14 cellular contexts compared by ENCODE assay signal in the genomic region with DNA sequence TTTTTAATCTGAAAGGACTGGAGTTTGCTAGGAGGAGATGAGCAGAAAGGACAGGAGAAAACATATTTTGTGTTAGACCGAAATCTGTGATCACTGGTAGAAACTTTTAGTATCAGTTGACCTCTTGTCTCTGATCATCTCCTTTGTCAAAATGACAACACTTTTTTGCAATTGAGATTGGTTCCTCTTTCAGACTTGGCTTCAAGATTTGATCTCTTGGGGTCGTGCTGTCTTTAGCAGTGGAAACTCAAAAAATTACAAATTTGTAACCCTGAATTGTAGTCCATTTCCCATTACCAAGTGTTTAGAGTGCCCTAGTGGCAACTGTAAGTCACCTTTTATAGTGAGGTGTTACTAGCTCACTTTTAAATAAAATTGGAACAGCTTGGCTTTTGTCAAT.
DNase-seq lines count a peak whose midpoint lies in the region; ATAC-seq and TF ChIP-seq lines count a peak whose summit lies in the region.
"Had no signal": no experiment of that assay in that cellular context is flagged by ENCODE, and none has a peak within 500 bp of the region (broad histone marks: within the 10 kb centered on the region; RNA-seq: fewer than 3 reads in every experiment).

No MANE protein-coding gene starts in this region.

- H3K4me2 ChIP-seq in OCI-LY1 (ENCODE audit: low read length) = peak overlapping the region; percentile 24
- H3K4me2 ChIP-seq in MM.1S (ENCODE audit: low read depth, low read length) = no peak overlapping the region

- no peaks in the 10 kb centered on the region for H3K9me3 Mint-ChIP-seq in dendritic cell treated with granulocyte-macrophage colony-stimulating factor and Interleukin-4, amounts not matched to agents 40 ng/mL and 50 ng/mL, for 4 days
- H3K9me3 Mint-ChIP-seq: endodermal cell, WTC11 had no signal

- peaks cover 74% of the 10 kb centered on the region for H3K36me3 Mint-ChIP-seq in dendritic cell treated with granulocyte-macrophage colony-stimulating factor and Interleukin-4, amounts not matched to agents 40 ng/mL and 50 ng/mL, for 4 days (ENCODE audit: low read depth)

- TF ChIP-seq CTCF in right atrium auricular region (IDR thresholded peaks at IDR 0.05) (no peak), heart left ventricle (IDR thresholded peaks at IDR 0.05) (no peak), OCI-LY1 (IDR thresholded peaks at IDR 0.05; ENCODE audit: low read length) (peak; percentile 36; the same call in 1 of the 2 replicates), MM.1S (IDR thresholded peaks at IDR 0.05; ENCODE audit: low read length) (no peak), sigmoid colon (IDR thresholded peaks at IDR 0.05) (no peak)

- no peaks in the 10 kb centered on the region for H3K9me3 ChIP-seq in right atrium auricular region
- H3K9me3 ChIP-seq in heart left ventricle = no peaks in the 10 kb centered on the region
- no peaks in the 10 kb centered on the region for H3K9me3 ChIP-seq in OCI-LY1 (ENCODE audit: low read length)
- no peaks in the 10 kb centered on the region for H3K9me3 ChIP-seq in MM.1S (replicated peaks; ENCODE audit: insufficient read depth, low read length)
- no peaks in the 10 kb centered on the region for H3K9me3 ChIP-seq in sigmoid colon
- H3K9me3 ChIP-seq: SJCRH30 had no signal

- no peaks in the 10 kb centered on the region for H4K20me1 ChIP-seq in OCI-LY1 (ENCODE audit: insufficient read depth, low read length)
- H4K20me1 ChIP-seq in MM.1S (ENCODE audit: insufficient read depth, low read length) = no peaks in the 10 kb centered on the region

- H3K27me3 Mint-ChIP-seq in dendritic cell treated with granulocyte-macrophage colony-stimulating factor and Interleukin-4, amounts not matched to agents 40 ng/mL and 50 ng/mL, for 4 days = no peaks in the 10 kb centered on the region
- H3K27me3 Mint-ChIP-seq: progenitor cell of endocrine pancreas had no signal

- DNase-seq in right atrium auricular region (ENCODE audit: low spot score) = no peak
- DNase-seq in heart left ventricle = no peak
- no peak for DNase-seq in MM.1S
- no peak for DNase-seq in sigmoid colon
- DNase-seq in NCI-H69 (lab: John Stamatoyannopoulos, UW) = no peak
- DNase-seq: endodermal cell, foreskin melanocyte, NCI-H187, SJCRH30 had no signal

- H3K4me1 Mint-ChIP-seq in dendritic cell treated with granulocyte-macrophage colony-stimulating factor and Interleukin-4, amounts not matched to agents 40 ng/mL and 50 ng/mL, for 4 days (ENCODE audit: low read depth) = peaks cover 35% of the 10 kb centered on the region

- H3K27ac ChIP-seq in right atrium auricular region (peak overlapping the region; percentile 1 to 40), heart left ventricle (peak overlapping the region in 6 of 12 donors; percentile 17 to 86 (median 37)), OCI-LY1 (ENCODE audit: low read depth, low read length, poor library complexity, severe bottlenecking) (peak overlapping the region; percentile 96), MM.1S (ENCODE audit: low read length) (no peak overlapping the region), sigmoid colon (peak overlapping the region in 1 of 4 donors; percentile 53)
- H3K27ac ChIP-seq: C4-2B, SJCRH30 had no signal

- no peak for TF ChIP-seq POLR2A in heart left ventricle (IDR thresholded peaks at IDR 0.05)
- no peak for TF ChIP-seq POLR2A in sigmoid colon (IDR thresholded peaks at IDR 0.05)

- H3K4me1 ChIP-seq in right atrium auricular region (peaks cover 0 to 59% of the 10 kb centered on the region in 2 donors), heart left ventricle (peaks cover 6 to 68% (median 47%) of the 10 kb centered on the region in 12 donors), OCI-LY1 (ENCODE audit: insufficient read depth, low read length, severe bottlenecking) (peaks cover 78% of the 10 kb centered on the region), MM.1S (ENCODE audit: low read length) (peaks cover 29% of the 10 kb centered on the region), sigmoid colon (peaks cover 0 to 28% (median 25%) of the 10 kb centered on the region in 4 donors)
- H3K4me1 ChIP-seq: SJCRH30 had no signal

- H3K36me3 ChIP-seq in right atrium auricular region = peaks cover 78% of the 10 kb centered on the region
- peaks cover 0 to 95% (median 78%) of the 10 kb centered on the region in 9 donors for H3K36me3 ChIP-seq in heart left ventricle
- peaks cover 24% of the 10 kb centered on the region; the same call in 1 of the 2 replicates for H3K36me3 ChIP-seq in OCI-LY1 (ENCODE audit: insufficient read depth, low read length)
- H3K36me3 ChIP-seq in MM.1S (replicated peaks; ENCODE audit: insufficient read depth, low read length) = no peaks in the 10 kb centered on the region
- peaks cover 3 to 56% (median 18%) of the 10 kb centered on the region in 4 donors for H3K36me3 ChIP-seq in sigmoid colon

- peak overlapping the region; percentile 46 for H3K27ac Mint-ChIP-seq in dendritic cell treated with granulocyte-macrophage colony-stimulating factor and Interleukin-4, amounts not matched to agents 40 ng/mL and 50 ng/mL, for 4 days
- H3K27ac Mint-ChIP-seq: endodermal cell, WTC11 had no signal

- no peak for ATAC-seq in heart left ventricle
- ATAC-seq: WTC11 had no signal

- H3F3A ChIP-seq in OCI-LY1 (ENCODE audit: insufficient read depth, low read length) = peaks cover 18% of the 10 kb centered on the region; the same call in 1 of the 2 replicates
- peaks cover 38% of the 10 kb centered on the region for H3F3A ChIP-seq in MM.1S (ENCODE audit: insufficient read depth, low read length)

- intact Hi-C loops in heart left ventricle (cut with DNase I) = loop anchor here in 1 of 10 donors (10.0 kb wide), 1 partner anchor 203 kb away; no protein-coding TSS in a partner anchor
- intact Hi-C loops in dendritic cell treated with granulocyte-macrophage colony-stimulating factor and Interleukin-4, amounts not matched to agents 40 ng/mL and 50 ng/mL, for 4 days (cut with micrococcal nuclease) = no loop called here
- intact Hi-C loops in sigmoid colon (cut with DNase I) = no loop called here

- no peak for TF ChIP-seq EP300 in sigmoid colon (IDR thresholded peaks at IDR 0.05)

- peaks cover 17% of the 10 kb centered on the region for H3K79me2 ChIP-seq in OCI-LY1 (ENCODE audit: insufficient read depth, low read length)
- peaks cover 21% of the 10 kb centered on the region for H3K79me2 ChIP-seq in MM.1S (ENCODE audit: low read length)

- WGBS in heart left ventricle, 4 donors = 89 to 94% (median 92%) methylated on average over 2 of the region's 2 CpGs
- 74 to 91% methylated on average over 2 of the region's 2 CpGs for WGBS in sigmoid colon, 2 donors

- no peak overlapping the region; the same call in 1 of the 2 replicates for H3K9ac ChIP-seq in OCI-LY1 (ENCODE audit: low read length)
- H3K9ac ChIP-seq in MM.1S (ENCODE audit: low read length) = no peak overlapping the region

- H3K9me2 ChIP-seq in OCI-LY1 (ENCODE audit: low read depth, low read length) (no peaks in the 10 kb centered on the region), MM.1S (replicated peaks; ENCODE audit: insufficient read depth, low read length) (no peaks in the 10 kb centered on the region)

- no peak overlapping the region for H3K4me3 Mint-ChIP-seq in dendritic cell treated with granulocyte-macrophage colony-stimulating factor and Interleukin-4, amounts not matched to agents 40 ng/mL and 50 ng/mL, for 4 days
- H3K4me3 Mint-ChIP-seq: endodermal cell, WTC11 had no signal

- H3K27me3 ChIP-seq in right atrium auricular region (no peaks in the 10 kb centered on the region), heart left ventricle (no peaks in the 10 kb centered on the region), OCI-LY1 (ENCODE audit: insufficient read depth, low read length) (no peaks in the 10 kb centered on the region), MM.1S (replicated peaks; ENCODE audit: insufficient read depth, low read length) (no peaks in the 10 kb centered on the region), sigmoid colon (no peaks in the 10 kb centered on the region)
- H3K27me3 ChIP-seq: SJCRH30 had no signal

- no peak overlapping the region for H3K4me3 ChIP-seq in right atrium auricular region
- H3K4me3 ChIP-seq in heart left ventricle = no peak overlapping the region
- H3K4me3 ChIP-seq in OCI-LY1 (ENCODE audit: low read depth, low read length, poor library complexity, severe bottlenecking) = no peak overlapping the region
- no peak overlapping the region for H3K4me3 ChIP-seq in MM.1S (ENCODE audit: low read length)
- no peak overlapping the region for H3K4me3 ChIP-seq in sigmoid colon
- H3K4me3 ChIP-seq: SJCRH30 had no signal

- H2AFZ ChIP-seq in OCI-LY1 (ENCODE audit: low read length) = no peak overlapping the region
- no peak overlapping the region for H2AFZ ChIP-seq in MM.1S (ENCODE audit: low read length)
